Comparison of ENCODE assay signal across 1 cellular context in the genomic region with DNA sequence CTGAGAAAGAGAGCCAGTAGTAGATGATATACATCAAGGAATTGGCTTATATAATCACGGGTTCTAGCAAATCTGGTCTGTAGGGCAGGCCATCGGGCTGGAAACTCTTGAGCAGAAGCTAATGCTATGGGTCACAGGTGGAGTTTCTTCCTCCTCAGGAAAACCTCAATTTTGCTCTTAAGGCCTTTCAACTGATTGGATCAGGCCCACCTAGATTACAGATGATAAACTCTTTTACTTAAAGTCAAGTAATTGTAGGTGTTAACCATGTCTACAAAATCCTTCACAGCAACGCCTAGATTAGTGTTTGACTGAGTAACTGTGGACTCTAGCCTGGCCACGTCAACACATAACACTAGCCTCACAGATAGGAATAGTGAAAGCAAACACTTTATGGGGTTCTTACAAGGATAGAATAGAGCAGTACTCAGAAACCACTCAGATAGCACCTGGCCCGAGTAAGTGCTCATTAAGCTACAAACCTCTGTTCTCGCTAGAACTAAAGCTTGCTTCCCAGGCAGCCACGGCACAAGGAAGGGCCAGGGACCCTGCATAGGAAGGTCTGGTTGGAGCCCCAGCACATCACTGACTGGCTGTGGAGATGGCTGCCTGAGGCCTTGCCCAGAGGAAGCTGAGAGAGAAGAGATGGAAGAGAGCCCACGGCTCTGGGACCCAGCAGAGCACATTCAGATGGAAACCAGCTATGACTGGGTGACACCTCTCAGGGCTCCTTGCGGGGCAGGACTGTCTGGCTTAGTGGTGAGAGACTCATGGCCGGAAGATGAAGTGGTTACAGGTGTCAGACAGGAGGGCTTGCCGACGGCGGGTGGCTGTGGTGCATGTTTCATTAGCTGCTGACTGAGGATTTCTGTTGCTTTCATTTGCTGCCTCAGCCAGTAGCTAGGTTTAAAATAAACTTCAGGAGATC.
TF ChIP-seq lines count a peak whose summit lies in the region.

No MANE protein-coding gene starts in this region.

TF ChIP-seq in GM23338, 12 proteins besides CTCF, POLR2A, EP300 and RAD21 (continued from another document):
- TF ChIP-seq ZNF462 (CRISPR knock-in tag; IDR thresholded peaks at IDR 0.05) (no peak), ZNF114 (CRISPR knock-in tag; IDR thresholded peaks at IDR 0.05) (no peak)
TF ChIP-seq in GM23338: peak in this region for 0.
